ENCODE assay signal across 10 cellular contexts in genomic region chr20:13492001-13492480, GRCh38.
DNase-seq lines count a peak whose midpoint lies in the region; ATAC-seq and TF ChIP-seq lines count a peak whose summit lies in the region.
"Had no signal": no experiment of that assay in that cellular context is flagged by ENCODE, and none has a peak within 500 bp of the region (broad histone marks: within the 10 kb centered on the region; RNA-seq: fewer than 3 reads in every experiment).

No MANE protein-coding gene starts in this region.

- POLR2A ChIA-PET in CD4-positive, alpha-beta T cell (lab: Charles Lee) = no interaction called here

- no peaks in the 10 kb centered on the region for H3K9me3 ChIP-seq in CD4-positive, alpha-beta T cell (ENCODE audit: control insufficient read depth, low read length)

- no peak for TF ChIP-seq CTCF in CD4-positive, alpha-beta T cell (IDR thresholded peaks at IDR 0.05)

- no peaks in the 10 kb centered on the region for H3K4me1 Mint-ChIP-seq in stimulated activated effector memory CD8-positive, alpha-beta T cell treated with anti-CD3 and anti-CD28 coated beads, Interleukin-12 subunit alpha, Interleukin-12 subunit beta, amount 100 ng/mL, for 72 hours
- peaks cover 4% of the 10 kb centered on the region for H3K4me1 Mint-ChIP-seq in CD4-positive, alpha-beta T cell (ENCODE audit: low read depth)
- H3K4me1 Mint-ChIP-seq: central memory CD8-positive, alpha-beta T cell had no signal

- CTCF ChIA-PET in CD4-positive, alpha-beta T cell (lab: Charles Lee) = no interaction called here

- H3K4me3 Mint-ChIP-seq in stimulated activated effector memory CD8-positive, alpha-beta T cell treated with anti-CD3 and anti-CD28 coated beads, Interleukin-12 subunit alpha, Interleukin-12 subunit beta, amount 100 ng/mL, for 72 hours = no peak overlapping the region
- no peak overlapping the region for H3K4me3 Mint-ChIP-seq in CD4-positive, alpha-beta T cell
- H3K4me3 Mint-ChIP-seq: central memory CD8-positive, alpha-beta T cell had no signal

- no peaks in the 10 kb centered on the region for H3K27me3 Mint-ChIP-seq in CD4-positive, alpha-beta T cell
- H3K27me3 Mint-ChIP-seq: central memory CD8-positive, alpha-beta T cell had no signal

- no peaks in the 10 kb centered on the region for H3K9me3 Mint-ChIP-seq in stimulated activated effector memory CD8-positive, alpha-beta T cell treated with anti-CD3 and anti-CD28 coated beads, Interleukin-12 subunit alpha, Interleukin-12 subunit beta, amount 100 ng/mL, for 72 hours
- peaks cover 2% of the 10 kb centered on the region for H3K9me3 Mint-ChIP-seq in CD4-positive, alpha-beta T cell

- no peaks in the 10 kb centered on the region for H3K27me3 ChIP-seq in CD4-positive, alpha-beta T cell (ENCODE audit: control insufficient read depth, insufficient read depth, low read length)

- H3K36me3 Mint-ChIP-seq in stimulated activated effector memory CD8-positive, alpha-beta T cell treated with anti-CD3 and anti-CD28 coated beads, Interleukin-12 subunit alpha, Interleukin-12 subunit beta, amount 100 ng/mL, for 72 hours = no peaks in the 10 kb centered on the region
- peaks cover 31% of the 10 kb centered on the region for H3K36me3 Mint-ChIP-seq in CD4-positive, alpha-beta T cell (ENCODE audit: low read depth)

- peak; percentile 70 for DNase-seq in EH (ENCODE audit: low read depth)
- peak; percentile 73 for DNase-seq in RPMI7951 (ENCODE audit: low read depth)
- peak; percentile 2 for DNase-seq in globus pallidus (ENCODE audit: low spot score)
- DNase-seq in pons (ENCODE audit: low spot score) = peak; percentile 5
- no peak for DNase-seq in stimulated activated effector memory CD8-positive, alpha-beta T cell treated with anti-CD3 and anti-CD28 coated beads, Interleukin-12 subunit alpha, Interleukin-12 subunit beta, amount 100 ng/mL, for 72 hours (ENCODE audit: low spot score in 2 of 2)
- no peak for DNase-seq in cerebellar nuclear complex (lab: John Stamatoyannopoulos, UW)
- DNase-seq in CD4-positive, alpha-beta T cell = no peak
- no peak for DNase-seq in stimulated activated CD4-positive, alpha-beta T cell treated with anti-CD3 and anti-CD28 coated beads, Interleukin-15, amount 100 ng/mL, for 24 hours
- DNase-seq: T-helper 1 cell had no signal

- ATAC-seq in stimulated activated effector memory CD8-positive, alpha-beta T cell treated with anti-CD3 and anti-CD28 coated beads, Interleukin-12 subunit alpha, Interleukin-12 subunit beta, amount 100 ng/mL, for 72 hours = no peak
- ATAC-seq in CD4-positive, alpha-beta T cell (ENCODE audit: poor library complexity) = no peak

- H3K27ac Mint-ChIP-seq in stimulated activated effector memory CD8-positive, alpha-beta T cell treated with anti-CD3 and anti-CD28 coated beads, Interleukin-12 subunit alpha, Interleukin-12 subunit beta, amount 100 ng/mL, for 72 hours = no peak overlapping the region
- no peak overlapping the region for H3K27ac Mint-ChIP-seq in CD4-positive, alpha-beta T cell

- no peak overlapping the region for H3K27ac ChIP-seq in CD4-positive, alpha-beta T cell (ENCODE audit: low read depth, low read length)

- intact Hi-C loops in CD4-positive, alpha-beta T cell (cut with DNase I, micrococcal nuclease) = no loop called here

Comparison
In these comparisons a context has a peak if more than half of its experiments do, and no peak if none do; other contexts are left out.
1. DNase-seq: peak in EH (single experiment), RPMI7951 (single experiment), globus pallidus (single experiment) and pons (single experiment); none in stimulated activated effector memory CD8-positive, alpha-beta T cell treated with anti-CD3 and anti-CD28 coated beads, Interleukin-12 subunit alpha, Interleukin-12 subunit beta, amount 100 ng/mL, for 72 hours (0 of 2), cerebellar nuclear complex (0 of 2), CD4-positive, alpha-beta T cell (0 of 10) and stimulated activated CD4-positive, alpha-beta T cell treated with anti-CD3 and anti-CD28 coated beads, Interleukin-15, amount 100 ng/mL, for 24 hours (single experiment).